ENCODE assay signal across 1 cellular context in genomic region chr9:89945133-89945532, GRCh38.
TF ChIP-seq lines count a peak whose summit lies in the region.

No MANE protein-coding gene starts in this region.

TF ChIP-seq in HCT116, 20 proteins besides CTCF, POLR2A, EP300 and RAD21 (continued from another document):
- TF ChIP-seq YY1 (IDR thresholded peaks at IDR 0.05; ENCODE audit: extremely low read depth, insufficient replicate concordance, low read depth, low read length), result no peak
- no peak for TF ChIP-seq EZH2phosphoT487 (IDR thresholded peaks at IDR 0.05; ENCODE audit: borderline replicate concordance)
- TF ChIP-seq JUND (IDR thresholded peaks at IDR 0.05), result no peak
- TF ChIP-seq REST (IDR thresholded peaks at IDR 0.05; ENCODE audit: low read depth), result no peak
- TF ChIP-seq EGR1 (IDR thresholded peaks at IDR 0.05; ENCODE audit: low read depth), result no peak
- no peak for TF ChIP-seq POLR2AphosphoS5 (IDR thresholded peaks at IDR 0.05; ENCODE audit: low read depth, low read length)
- no peak for TF ChIP-seq SIN3A (IDR thresholded peaks at IDR 0.05; ENCODE audit: low read depth)
- TF ChIP-seq TCF7L2 (IDR thresholded peaks at IDR 0.05; ENCODE audit: borderline replicate concordance, extremely low read depth, insufficient read depth, insufficient read length), result no peak
- no peak for TF ChIP-seq SRF (IDR thresholded peaks at IDR 0.05; ENCODE audit: low read depth)
- TF ChIP-seq ZFX (IDR thresholded peaks at IDR 0.05), result no peak
